1 cellular context compared by ENCODE assay signal in the genomic region with DNA sequence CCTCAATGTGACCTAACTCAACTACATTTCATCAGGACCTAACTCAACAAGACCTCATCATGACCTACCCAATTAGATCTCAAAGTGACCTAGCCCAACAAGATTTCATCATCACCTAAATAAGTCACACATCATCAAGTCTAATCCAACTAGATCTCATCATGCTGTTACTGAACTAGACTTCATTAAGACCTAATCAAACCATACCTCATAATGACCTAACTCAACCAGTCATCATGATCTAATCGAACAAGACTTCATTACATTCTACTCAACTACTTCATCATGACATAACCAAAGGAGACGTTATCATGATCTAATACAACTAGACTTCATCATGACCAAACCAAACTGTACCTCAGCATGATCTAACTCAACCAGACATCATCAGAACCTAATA.
TF ChIP-seq lines count a peak whose summit lies in the region.

No MANE protein-coding gene starts in this region.

TF ChIP-seq in HEK293, 187 proteins besides CTCF, POLR2A, EP300 and RAD21 (continued from another document and continues in another):
- TF ChIP-seq, protein P1, sequence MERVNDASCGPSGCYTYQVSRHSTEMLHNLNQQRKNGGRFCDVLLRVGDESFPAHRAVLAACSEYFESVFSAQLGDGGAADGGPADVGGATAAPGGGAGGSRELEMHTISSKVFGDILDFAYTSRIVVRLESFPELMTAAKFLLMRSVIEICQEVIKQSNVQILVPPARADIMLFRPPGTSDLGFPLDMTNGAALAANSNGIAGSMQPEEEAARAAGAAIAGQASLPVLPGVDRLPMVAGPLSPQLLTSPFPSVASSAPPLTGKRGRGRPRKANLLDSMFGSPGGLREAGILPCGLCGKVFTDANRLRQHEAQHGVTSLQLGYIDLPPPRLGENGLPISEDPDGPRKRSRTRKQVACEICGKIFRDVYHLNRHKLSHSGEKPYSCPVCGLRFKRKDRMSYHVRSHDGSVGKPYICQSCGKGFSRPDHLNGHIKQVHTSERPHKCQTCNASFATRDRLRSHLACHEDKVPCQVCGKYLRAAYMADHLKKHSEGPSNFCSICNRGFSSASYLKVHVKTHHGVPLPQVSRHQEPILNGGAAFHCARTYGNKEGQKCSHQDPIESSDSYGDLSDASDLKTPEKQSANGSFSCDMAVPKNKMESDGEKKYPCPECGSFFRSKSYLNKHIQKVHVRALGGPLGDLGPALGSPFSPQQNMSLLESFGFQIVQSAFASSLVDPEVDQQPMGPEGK (tag by site-specific recombination; IDR thresholded peaks at IDR 0.05) = no peak
- TF ChIP-seq ZNF394 (tag by site-specific recombination; IDR thresholded peaks at IDR 0.05; ENCODE audit: borderline replicate concordance) = peak; percentile 61; the same call in 1 of the 2 replicates
- no peak for TF ChIP-seq ZNF664 (tag by site-specific recombination; IDR thresholded peaks at IDR 0.05)
- TF ChIP-seq TRIM28 (IDR thresholded peaks at IDR 0.05; ENCODE audit: borderline replicate concordance, low read length) = no peak
- peak; percentile 76 for TF ChIP-seq SP3 (tag by site-specific recombination; IDR thresholded peaks at IDR 0.05)
- no peak; the same call in 1 of the 2 replicates for TF ChIP-seq GLI2 (tag by site-specific recombination; IDR thresholded peaks at IDR 0.05; ENCODE audit: borderline replicate concordance, low read depth)
- TF ChIP-seq ZNF600 (tag by site-specific recombination; IDR thresholded peaks at IDR 0.05) = no peak
- no peak for TF ChIP-seq OSR2 (tag by site-specific recombination; IDR thresholded peaks at IDR 0.05)
- no peak for TF ChIP-seq ZNF354C (tag by site-specific recombination; IDR thresholded peaks at IDR 0.05; ENCODE audit: borderline replicate concordance, low read depth)
- TF ChIP-seq, protein P2, sequence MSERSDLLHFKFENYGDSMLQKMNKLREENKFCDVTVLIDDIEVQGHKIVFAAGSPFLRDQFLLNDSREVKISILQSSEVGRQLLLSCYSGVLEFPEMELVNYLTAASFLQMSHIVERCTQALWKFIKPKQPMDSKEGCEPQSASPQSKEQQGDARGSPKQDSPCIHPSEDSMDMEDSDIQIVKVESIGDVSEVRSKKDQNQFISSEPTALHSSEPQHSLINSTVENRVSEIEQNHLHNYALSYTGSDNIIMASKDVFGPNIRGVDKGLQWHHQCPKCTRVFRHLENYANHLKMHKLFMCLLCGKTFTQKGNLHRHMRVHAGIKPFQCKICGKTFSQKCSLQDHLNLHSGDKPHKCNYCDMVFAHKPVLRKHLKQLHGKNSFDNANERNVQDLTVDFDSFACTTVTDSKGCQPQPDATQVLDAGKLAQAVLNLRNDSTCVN (tag by site-specific recombination; optimal IDR thresholded peaks at IDR 0.05) = no peak
- TF ChIP-seq, protein P3, sequence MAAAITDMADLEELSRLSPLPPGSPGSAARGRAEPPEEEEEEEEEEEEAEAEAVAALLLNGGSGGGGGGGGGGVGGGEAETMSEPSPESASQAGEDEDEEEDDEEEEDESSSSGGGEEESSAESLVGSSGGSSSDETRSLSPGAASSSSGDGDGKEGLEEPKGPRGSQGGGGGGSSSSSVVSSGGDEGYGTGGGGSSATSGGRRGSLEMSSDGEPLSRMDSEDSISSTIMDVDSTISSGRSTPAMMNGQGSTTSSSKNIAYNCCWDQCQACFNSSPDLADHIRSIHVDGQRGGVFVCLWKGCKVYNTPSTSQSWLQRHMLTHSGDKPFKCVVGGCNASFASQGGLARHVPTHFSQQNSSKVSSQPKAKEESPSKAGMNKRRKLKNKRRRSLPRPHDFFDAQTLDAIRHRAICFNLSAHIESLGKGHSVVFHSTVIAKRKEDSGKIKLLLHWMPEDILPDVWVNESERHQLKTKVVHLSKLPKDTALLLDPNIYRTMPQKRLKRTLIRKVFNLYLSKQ (tag by site-specific recombination; IDR thresholded peaks at IDR 0.05; ENCODE audit: borderline replicate concordance) = no peak
- TF ChIP-seq, protein P4, sequence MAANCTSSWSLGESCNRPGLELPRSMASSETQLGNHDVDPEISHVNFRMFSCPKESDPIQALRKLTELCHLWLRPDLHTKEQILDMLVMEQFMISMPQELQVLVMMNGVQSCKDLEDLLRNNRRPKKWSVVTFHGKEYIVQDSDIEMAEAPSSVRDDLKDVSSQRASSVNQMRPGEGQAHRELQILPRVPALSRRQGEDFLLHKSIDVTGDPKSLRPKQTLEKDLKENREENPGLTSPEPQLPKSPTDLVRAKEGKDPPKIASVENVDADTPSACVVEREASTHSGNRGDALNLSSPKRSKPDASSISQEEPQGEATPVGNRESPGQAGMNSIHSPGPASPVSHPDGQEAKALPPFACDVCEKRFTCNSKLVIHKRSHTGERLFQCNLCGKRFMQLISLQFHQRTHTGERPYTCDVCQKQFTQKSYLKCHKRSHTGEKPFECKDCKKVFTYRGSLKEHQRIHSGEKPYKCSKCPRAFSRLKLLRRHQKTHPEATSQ (tag by site-specific recombination; IDR thresholded peaks at IDR 0.05) = 0 out of 2 replicates have a peak, but pooled peaks have one; percentile 27
- TF ChIP-seq, protein P5, sequence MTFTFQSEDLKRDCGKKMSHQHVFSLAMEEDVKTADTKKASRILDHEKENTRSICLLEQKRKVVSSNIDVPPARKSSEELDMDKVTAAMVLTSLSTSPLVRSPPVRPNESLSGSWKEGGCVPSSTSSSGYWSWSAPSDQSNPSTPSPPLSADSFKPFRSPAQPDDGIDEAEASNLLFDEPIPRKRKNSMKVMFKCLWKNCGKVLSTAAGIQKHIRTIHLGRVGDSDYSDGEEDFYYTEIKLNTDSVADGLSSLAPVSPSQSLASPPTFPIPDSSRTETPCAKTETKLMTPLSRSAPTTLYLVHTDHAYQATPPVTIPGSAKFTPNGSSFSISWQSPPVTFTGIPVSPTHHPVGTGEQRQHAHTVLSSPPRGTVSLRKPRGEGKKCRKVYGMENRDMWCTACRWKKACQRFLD (tag by site-specific recombination; IDR thresholded peaks at IDR 0.05) = no peak
- TF ChIP-seq ZNF114 (tag by site-specific recombination; IDR thresholded peaks at IDR 0.05) = no peak
- TF ChIP-seq SETDB1 (IDR thresholded peaks at IDR 0.05; ENCODE audit: insufficient read length, low read length) = no peak
- TF ChIP-seq ZNF23 (tag by site-specific recombination; IDR thresholded peaks at IDR 0.05; ENCODE audit: borderline replicate concordance) = no peak
- TF ChIP-seq MYNN (tag by site-specific recombination; IDR thresholded peaks at IDR 0.05; ENCODE audit: borderline replicate concordance) = peak; percentile 23; the same call in 1 of the 2 replicates
- TF ChIP-seq ZXDB (tag by site-specific recombination; IDR thresholded peaks at IDR 0.05) = no peak
- TF ChIP-seq ZNF19 (tag by site-specific recombination; IDR thresholded peaks at IDR 0.05; ENCODE audit: low read depth) = no peak
- TF ChIP-seq ZNF707 (tag by site-specific recombination; IDR thresholded peaks at IDR 0.05) = no peak
- TF ChIP-seq ZNF16 (tag by site-specific recombination; IDR thresholded peaks at IDR 0.05; ENCODE audit: low read depth) = no peak
- peak; percentile 35; the same call in 1 of the 2 replicates for TF ChIP-seq ZNF658 (tag by site-specific recombination; IDR thresholded peaks at IDR 0.05)
- no peak; the same call in 1 of the 2 replicates for TF ChIP-seq ZNF623 (tag by site-specific recombination; IDR thresholded peaks at IDR 0.05)
- TF ChIP-seq, protein P6, sequence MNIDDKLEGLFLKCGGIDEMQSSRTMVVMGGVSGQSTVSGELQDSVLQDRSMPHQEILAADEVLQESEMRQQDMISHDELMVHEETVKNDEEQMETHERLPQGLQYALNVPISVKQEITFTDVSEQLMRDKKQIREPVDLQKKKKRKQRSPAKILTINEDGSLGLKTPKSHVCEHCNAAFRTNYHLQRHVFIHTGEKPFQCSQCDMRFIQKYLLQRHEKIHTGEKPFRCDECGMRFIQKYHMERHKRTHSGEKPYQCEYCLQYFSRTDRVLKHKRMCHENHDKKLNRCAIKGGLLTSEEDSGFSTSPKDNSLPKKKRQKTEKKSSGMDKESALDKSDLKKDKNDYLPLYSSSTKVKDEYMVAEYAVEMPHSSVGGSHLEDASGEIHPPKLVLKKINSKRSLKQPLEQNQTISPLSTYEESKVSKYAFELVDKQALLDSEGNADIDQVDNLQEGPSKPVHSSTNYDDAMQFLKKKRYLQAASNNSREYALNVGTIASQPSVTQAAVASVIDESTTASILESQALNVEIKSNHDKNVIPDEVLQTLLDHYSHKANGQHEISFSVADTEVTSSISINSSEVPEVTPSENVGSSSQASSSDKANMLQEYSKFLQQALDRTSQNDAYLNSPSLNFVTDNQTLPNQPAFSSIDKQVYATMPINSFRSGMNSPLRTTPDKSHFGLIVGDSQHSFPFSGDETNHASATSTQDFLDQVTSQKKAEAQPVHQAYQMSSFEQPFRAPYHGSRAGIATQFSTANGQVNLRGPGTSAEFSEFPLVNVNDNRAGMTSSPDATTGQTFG (tag by site-specific recombination; IDR thresholded peaks at IDR 0.05; ENCODE audit: borderline replicate concordance) = no peak
- TF ChIP-seq ZNF146 (tag by site-specific recombination; IDR thresholded peaks at IDR 0.05) = peak; percentile 59
- no peak for TF ChIP-seq YY2 (tag by site-specific recombination; IDR thresholded peaks at IDR 0.05)
- TF ChIP-seq, protein P7, sequence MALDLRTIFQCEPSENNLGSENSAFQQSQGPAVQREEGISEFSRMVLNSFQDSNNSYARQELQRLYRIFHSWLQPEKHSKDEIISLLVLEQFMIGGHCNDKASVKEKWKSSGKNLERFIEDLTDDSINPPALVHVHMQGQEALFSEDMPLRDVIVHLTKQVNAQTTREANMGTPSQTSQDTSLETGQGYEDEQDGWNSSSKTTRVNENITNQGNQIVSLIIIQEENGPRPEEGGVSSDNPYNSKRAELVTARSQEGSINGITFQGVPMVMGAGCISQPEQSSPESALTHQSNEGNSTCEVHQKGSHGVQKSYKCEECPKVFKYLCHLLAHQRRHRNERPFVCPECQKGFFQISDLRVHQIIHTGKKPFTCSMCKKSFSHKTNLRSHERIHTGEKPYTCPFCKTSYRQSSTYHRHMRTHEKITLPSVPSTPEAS (tag by site-specific recombination; IDR thresholded peaks at IDR 0.05) = 0 out of 2 replicates have a peak, but pooled peaks have one; percentile 19
- peak; percentile 18; the same call in 1 of the 2 replicates for TF ChIP-seq KLF7 (tag by site-specific recombination; IDR thresholded peaks at IDR 0.05; ENCODE audit: borderline replicate concordance)
- TF ChIP-seq, protein P8, sequence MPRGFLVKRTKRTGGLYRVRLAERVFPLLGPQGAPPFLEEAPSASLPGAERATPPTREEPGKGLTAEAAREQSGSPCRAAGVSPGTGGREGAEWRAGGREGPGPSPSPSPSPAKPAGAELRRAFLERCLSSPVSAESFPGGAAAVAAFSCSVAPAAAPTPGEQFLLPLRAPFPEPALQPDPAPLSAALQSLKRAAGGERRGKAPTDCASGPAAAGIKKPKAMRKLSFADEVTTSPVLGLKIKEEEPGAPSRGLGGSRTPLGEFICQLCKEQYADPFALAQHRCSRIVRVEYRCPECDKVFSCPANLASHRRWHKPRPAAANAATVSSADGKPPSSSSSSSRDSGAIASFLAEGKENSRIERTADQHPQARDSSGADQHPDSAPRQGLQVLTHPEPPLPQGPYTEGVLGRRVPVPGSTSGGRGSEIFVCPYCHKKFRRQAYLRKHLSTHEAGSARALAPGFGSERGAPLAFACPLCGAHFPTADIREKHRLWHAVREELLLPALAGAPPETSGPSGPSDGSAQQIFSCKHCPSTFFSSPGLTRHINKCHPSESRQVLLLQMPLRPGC (tag by site-specific recombination; IDR thresholded peaks at IDR 0.05) = peak; percentile 95
- no peak for TF ChIP-seq ZNF560 (tag by site-specific recombination; IDR thresholded peaks at IDR 0.05; ENCODE audit: borderline replicate concordance)
- no peak for TF ChIP-seq ZNF654 (tag by site-specific recombination; IDR thresholded peaks at IDR 0.05; ENCODE audit: low read depth)
- no peak for TF ChIP-seq ZNF2 (tag by site-specific recombination; IDR thresholded peaks at IDR 0.05)
- no peak for TF ChIP-seq PRDM1 (tag by site-specific recombination; IDR thresholded peaks at IDR 0.05)
- TF ChIP-seq HOXA7 (CRISPR knock-in tag; IDR thresholded peaks at IDR 0.05; ENCODE audit: borderline replicate concordance) = no peak
- no peak for TF ChIP-seq ZBTB7A (tag by site-specific recombination; IDR thresholded peaks at IDR 0.05; ENCODE audit: low read depth)
- TF ChIP-seq, protein P9, sequence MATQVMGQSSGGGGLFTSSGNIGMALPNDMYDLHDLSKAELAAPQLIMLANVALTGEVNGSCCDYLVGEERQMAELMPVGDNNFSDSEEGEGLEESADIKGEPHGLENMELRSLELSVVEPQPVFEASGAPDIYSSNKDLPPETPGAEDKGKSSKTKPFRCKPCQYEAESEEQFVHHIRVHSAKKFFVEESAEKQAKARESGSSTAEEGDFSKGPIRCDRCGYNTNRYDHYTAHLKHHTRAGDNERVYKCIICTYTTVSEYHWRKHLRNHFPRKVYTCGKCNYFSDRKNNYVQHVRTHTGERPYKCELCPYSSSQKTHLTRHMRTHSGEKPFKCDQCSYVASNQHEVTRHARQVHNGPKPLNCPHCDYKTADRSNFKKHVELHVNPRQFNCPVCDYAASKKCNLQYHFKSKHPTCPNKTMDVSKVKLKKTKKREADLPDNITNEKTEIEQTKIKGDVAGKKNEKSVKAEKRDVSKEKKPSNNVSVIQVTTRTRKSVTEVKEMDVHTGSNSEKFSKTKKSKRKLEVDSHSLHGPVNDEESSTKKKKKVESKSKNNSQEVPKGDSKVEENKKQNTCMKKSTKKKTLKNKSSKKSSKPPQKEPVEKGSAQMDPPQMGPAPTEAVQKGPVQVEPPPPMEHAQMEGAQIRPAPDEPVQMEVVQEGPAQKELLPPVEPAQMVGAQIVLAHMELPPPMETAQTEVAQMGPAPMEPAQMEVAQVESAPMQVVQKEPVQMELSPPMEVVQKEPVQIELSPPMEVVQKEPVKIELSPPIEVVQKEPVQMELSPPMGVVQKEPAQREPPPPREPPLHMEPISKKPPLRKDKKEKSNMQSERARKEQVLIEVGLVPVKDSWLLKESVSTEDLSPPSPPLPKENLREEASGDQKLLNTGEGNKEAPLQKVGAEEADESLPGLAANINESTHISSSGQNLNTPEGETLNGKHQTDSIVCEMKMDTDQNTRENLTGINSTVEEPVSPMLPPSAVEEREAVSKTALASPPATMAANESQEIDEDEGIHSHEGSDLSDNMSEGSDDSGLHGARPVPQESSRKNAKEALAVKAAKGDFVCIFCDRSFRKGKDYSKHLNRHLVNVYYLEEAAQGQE (tag by site-specific recombination; IDR thresholded peaks at IDR 0.05) = no peak
- TF ChIP-seq BCL11B (tag by site-specific recombination; IDR thresholded peaks at IDR 0.05; ENCODE audit: low read depth) = no peak
- TF ChIP-seq ZNF660 (tag by site-specific recombination; IDR thresholded peaks at IDR 0.05) = peak; percentile 56
- TF ChIP-seq SALL2 (tag by site-specific recombination; IDR thresholded peaks at IDR 0.05; ENCODE audit: borderline replicate concordance) = 0 out of 2 replicates have a peak, but pooled peaks have one; percentile 11
- TF ChIP-seq ZNF514 (tag by site-specific recombination; IDR thresholded peaks at IDR 0.05) = no peak
- peak; percentile 79 for TF ChIP-seq ZNF24 (tag by site-specific recombination; IDR thresholded peaks at IDR 0.05)
- TF ChIP-seq, protein P10, sequence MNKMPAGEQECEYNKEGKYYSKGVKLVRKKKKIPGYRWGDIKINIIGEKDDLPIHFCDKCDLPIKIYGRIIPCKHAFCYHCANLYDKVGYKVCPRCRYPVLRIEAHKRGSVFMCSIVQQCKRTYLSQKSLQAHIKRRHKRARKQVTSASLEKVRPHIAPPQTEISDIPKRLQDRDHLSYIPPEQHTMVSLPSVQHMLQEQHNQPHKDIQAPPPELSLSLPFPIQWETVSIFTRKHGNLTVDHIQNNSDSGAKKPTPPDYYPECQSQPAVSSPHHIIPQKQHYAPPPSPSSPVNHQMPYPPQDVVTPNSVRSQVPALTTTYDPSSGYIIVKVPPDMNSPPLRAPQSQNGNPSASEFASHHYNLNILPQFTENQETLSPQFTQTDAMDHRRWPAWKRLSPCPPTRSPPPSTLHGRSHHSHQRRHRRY (tag by site-specific recombination; IDR thresholded peaks at IDR 0.05) = no peak
